Comparison of ENCODE assay signal across 9 cellular contexts in the genomic region with DNA sequence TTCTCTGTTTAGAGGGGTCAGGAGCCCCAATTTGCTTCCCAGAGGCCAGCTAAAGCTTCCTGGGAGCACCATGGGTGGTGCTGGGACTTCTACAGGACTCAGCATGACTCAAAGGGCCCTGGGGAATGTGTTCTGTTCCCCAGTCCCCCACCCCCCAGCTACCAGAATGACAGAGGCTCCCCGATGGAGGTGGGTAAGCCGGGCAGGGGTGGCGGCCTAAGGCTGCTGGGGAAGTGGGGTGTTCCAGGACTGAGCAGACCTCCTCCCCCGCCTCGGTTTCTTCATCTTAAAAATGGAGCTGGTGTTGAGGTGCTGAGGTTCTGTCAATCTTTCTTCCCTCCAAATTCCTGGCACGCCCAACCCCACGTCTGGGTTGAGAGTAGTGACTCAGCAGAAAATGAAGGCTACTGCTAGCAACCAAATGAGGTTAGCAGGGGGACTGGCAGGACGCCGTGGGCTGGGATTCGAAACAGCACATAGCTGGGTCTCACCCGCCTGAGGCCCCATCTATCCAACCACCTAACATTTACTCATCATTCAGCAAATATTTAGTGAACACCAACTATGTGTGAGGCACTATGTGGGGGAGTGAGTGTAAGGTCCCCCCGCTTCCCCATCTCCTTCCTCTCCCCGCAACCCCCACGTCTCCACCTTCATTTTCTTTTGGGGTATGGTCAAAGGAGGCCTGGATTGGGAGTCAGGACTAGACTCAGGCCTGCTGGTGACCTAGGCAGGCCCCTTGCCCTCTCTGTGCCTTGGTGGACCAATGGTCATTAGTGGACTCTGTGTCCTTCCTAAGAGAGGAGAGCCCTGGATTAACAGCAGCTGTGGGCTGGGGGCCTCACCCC. TPM values are rescaled to one million over a fixed set of nuclear protein-coding genes. Genes with fewer than 3 reads are reported as not detected.
DNase-seq lines count a peak whose midpoint lies in the region; ATAC-seq and TF ChIP-seq lines count a peak whose summit lies in the region.
"Had no signal": no experiment of that assay in that cellular context is flagged by ENCODE, and none has a peak within 500 bp of the region (broad histone marks: within the 10 kb centered on the region; RNA-seq: fewer than 3 reads in every experiment).

No MANE protein-coding gene starts in this region.

- peaks cover 40% of the 10 kb centered on the region for H3K27me3 Mint-ChIP-seq in GM23338 (ENCODE audit: insufficient read depth, low read depth, poor library complexity)
- peaks cover 53% of the 10 kb centered on the region for H3K27me3 Mint-ChIP-seq in stimulated activated memory B cell treated with anti-CD40 and anti-IgM and Interleukin-4, amounts not matched to agents 10 μg/mL and 1 μg/mL and 100 μg/mL, for 72 hours
- peaks cover 9% of the 10 kb centered on the region for H3K27me3 Mint-ChIP-seq in endothelial cell (ENCODE audit: unreplicated experiment)

- H3K4me3 ChIP-seq in ACC112 (ENCODE audit: low read depth, low read length): peak overlapping the region; percentile 16; the same call in 1 of the 2 replicates
- no peak overlapping the region for H3K4me3 ChIP-seq in GM23338

- no peak for DNase-seq in GM23338 (ENCODE audit: low spot score)
- peak; percentile 85 for DNase-seq in amniotic epithelial cell (ENCODE audit: low read depth)
- peak in 34 of 51 donors; percentile 11 to 64 (median 38) for DNase-seq in hypothalamus (lab: John Stamatoyannopoulos, UW)
- no peak for DNase-seq in endothelial cell (ENCODE audit: low spot score)
- DNase-seq in COLO668 (lab: John Stamatoyannopoulos, UW; ENCODE audit: unreplicated experiment): no peak

- H3K4me1 Mint-ChIP-seq in GM23338 (peaks cover 24% of the 10 kb centered on the region), endothelial cell (ENCODE audit: unreplicated experiment) (peaks cover 9% of the 10 kb centered on the region)
- H3K4me1 Mint-ChIP-seq in stimulated activated memory B cell treated with anti-CD40 and anti-IgM and Interleukin-4, amounts not matched to agents 10 μg/mL and 1 μg/mL and 100 μg/mL, for 72 hours: peaks cover 26% of the 10 kb centered on the region

- H3K36me3 Mint-ChIP-seq in GM23338 (ENCODE audit: low read depth) (peaks cover 3% of the 10 kb centered on the region; the same call in 1 of the 3 replicates), endothelial cell (ENCODE audit: low read depth, unreplicated experiment) (peaks cover 3% of the 10 kb centered on the region)
- H3K36me3 Mint-ChIP-seq in stimulated activated memory B cell treated with anti-CD40 and anti-IgM and Interleukin-4, amounts not matched to agents 10 μg/mL and 1 μg/mL and 100 μg/mL, for 72 hours: peaks cover 6% of the 10 kb centered on the region

- H3K79me2 ChIP-seq in ACC112 (ENCODE audit: control insufficient read depth, insufficient read depth, low read length, unreplicated experiment): no peaks in the 10 kb centered on the region
- H3K79me2 ChIP-seq in GM23338 (replicated peaks; ENCODE audit: insufficient read depth): no peaks in the 10 kb centered on the region

- H3K27me3 ChIP-seq in ACC112 (ENCODE audit: insufficient read depth, low read length): no peaks in the 10 kb centered on the region
- peaks cover 21% of the 10 kb centered on the region for H3K27me3 ChIP-seq in GM23338 (ENCODE audit: insufficient read depth)

- H3F3A ChIP-seq in GM23338 (replicated peaks; ENCODE audit: low read depth): no peaks in the 10 kb centered on the region

- no peaks in the 10 kb centered on the region for H4K20me1 ChIP-seq in GM23338 (replicated peaks; ENCODE audit: insufficient read depth)

- H3K9me2 ChIP-seq in GM23338 (ENCODE audit: insufficient read depth): no peaks in the 10 kb centered on the region

- H3K4me3 Mint-ChIP-seq in GM23338 (no peak overlapping the region), endothelial cell (ENCODE audit: unreplicated experiment) (no peak overlapping the region)
- H3K4me3 Mint-ChIP-seq in stimulated activated memory B cell treated with anti-CD40 and anti-IgM and Interleukin-4, amounts not matched to agents 10 μg/mL and 1 μg/mL and 100 μg/mL, for 72 hours: no peak overlapping the region

- H3K36me3 ChIP-seq in ACC112 (ENCODE audit: insufficient read depth, low read length) (no peaks in the 10 kb centered on the region), GM23338 (ENCODE audit: insufficient read depth) (no peaks in the 10 kb centered on the region)

- H3K4me2 ChIP-seq in GM23338: peak overlapping the region; percentile 43; the same call in 1 of the 2 replicates

- H3K9me3 Mint-ChIP-seq in GM23338: peaks cover 5% of the 10 kb centered on the region; the same call in 2 of the 3 replicates
- H3K9me3 Mint-ChIP-seq in stimulated activated memory B cell treated with anti-CD40 and anti-IgM and Interleukin-4, amounts not matched to agents 10 μg/mL and 1 μg/mL and 100 μg/mL, for 72 hours: peaks cover 7% of the 10 kb centered on the region
- H3K9me3 Mint-ChIP-seq in endothelial cell (ENCODE audit: unreplicated experiment): no peaks in the 10 kb centered on the region

- TF ChIP-seq CTCF in GM23338 (conservative IDR thresholded peaks at IDR 0.05; ENCODE audit: low read depth in 2 of 2) (no peak), endothelial cell (IDR thresholded peaks at IDR 0.05; ENCODE audit: unreplicated experiment) (no peak)

- H2AFZ ChIP-seq in ACC112 (ENCODE audit: low read length, unreplicated experiment): peak overlapping the region; percentile 8
- H2AFZ ChIP-seq in GM23338: no peak overlapping the region; the same call in 1 of the 2 replicates

- H3K27ac Mint-ChIP-seq in GM23338 (peak overlapping the region; percentile 62; the same call in 1 of the 2 replicates), endothelial cell (ENCODE audit: unreplicated experiment) (no peak overlapping the region)
- no peak overlapping the region for H3K27ac Mint-ChIP-seq in stimulated activated memory B cell treated with anti-CD40 and anti-IgM and Interleukin-4, amounts not matched to agents 10 μg/mL and 1 μg/mL and 100 μg/mL, for 72 hours

- H3K4me1 ChIP-seq in ACC112 (ENCODE audit: control insufficient read depth, insufficient read depth, low read length, unreplicated experiment) (peaks cover 23% of the 10 kb centered on the region), GM23338 (ENCODE audit: insufficient read depth) (peaks cover 15% of the 10 kb centered on the region)

- peak; percentile 1; the same call in 1 of the 3 replicates for ATAC-seq in GM23338
- peak; percentile 31 for ATAC-seq in stimulated activated memory B cell treated with anti-CD40 and anti-IgM and Interleukin-4, amounts not matched to agents 10 μg/mL and 1 μg/mL and 100 μg/mL, for 72 hours
- ATAC-seq in HG03095 (IDR thresholded peaks at IDR 0.05; ENCODE audit: unreplicated experiment): no peak

- H3K27ac ChIP-seq in ACC112 (ENCODE audit: low read depth, low read length): peak overlapping the region; percentile 94
- H3K27ac ChIP-seq in GM23338 (ENCODE audit: low read depth): no peak overlapping the region

TF ChIP-seq in GM23338, 12 proteins besides CTCF, POLR2A, EP300 and RAD21:
- TF ChIP-seq NANOG (IDR thresholded peaks at IDR 0.05; ENCODE audit: borderline replicate concordance) (no peak), ZNF331 (CRISPR knock-in tag; IDR thresholded peaks at IDR 0.05; ENCODE audit: low read depth) (no peak), STAT1 (IDR thresholded peaks at IDR 0.05; ENCODE audit: unreplicated experiment) (no peak)

RNA-seq across cellular contexts. Expression of a gene that starts 50.2 kb away (rescaled TPM):
- not detected in 2 replicates for total RNA-seq in GM23338 (2014; rRNA removed; shearing (Covaris generic))
- not detected in 2 replicates for polyA plus RNA-seq in GM23338 (2016; fragmentation: Nextera tagmentation; extraction: Ambion mirVana)
- not detected for total RNA-seq in endothelial cell (ENCODE audit: unreplicated experiment)
- total RNA-seq: glomerular endothelial cell had no signal

RNA-seq across cellular contexts. Expression of a gene that starts 55.3 kb away (rescaled TPM):
- 44.2 and 59.4 TPM in 2 replicates for total RNA-seq in GM23338 (2014; rRNA removed; shearing (Covaris generic))
- 97.4 and 108 TPM in 2 replicates for polyA plus RNA-seq in GM23338 (2016; fragmentation: Nextera tagmentation; extraction: Ambion mirVana)
- total RNA-seq in endothelial cell (ENCODE audit: unreplicated experiment): 16.7 TPM

Comparison
In these comparisons a context has a peak if more than half of its experiments do, and no peak if none do; other contexts are left out.
1. DNase-seq: peak in amniotic epithelial cell (single experiment) and hypothalamus (34 of 51); none in GM23338 (single experiment), endothelial cell (single experiment) and COLO668 (single experiment).